Comparison of ENCODE assay signal across 11 cellular contexts in the genomic region with DNA sequence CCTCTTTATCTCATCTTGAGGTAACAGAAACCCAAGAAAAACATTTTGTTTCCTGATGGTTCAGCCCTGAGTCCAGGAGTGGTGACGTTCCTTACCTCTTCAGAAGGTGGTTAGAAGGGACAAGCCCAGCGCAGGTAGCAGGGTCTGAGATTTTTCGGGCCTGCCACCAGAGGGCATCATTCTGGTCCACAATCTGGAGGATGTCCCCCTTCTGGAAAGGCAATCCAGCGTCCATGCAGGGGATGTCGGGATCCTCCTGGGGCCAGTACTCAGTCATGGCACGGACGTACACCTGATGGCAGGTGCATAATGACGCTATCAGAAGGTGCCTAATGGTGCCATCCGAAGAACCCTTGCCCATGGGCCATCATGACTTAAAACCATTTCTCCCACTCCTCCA. TPM values are rescaled to one million over a fixed set of nuclear protein-coding genes. Genes with fewer than 3 reads are reported as not detected.
DNase-seq lines count a peak whose midpoint lies in the region; ATAC-seq and TF ChIP-seq lines count a peak whose summit lies in the region.
"Had no signal": no experiment of that assay in that cellular context is flagged by ENCODE, and none has a peak within 500 bp of the region (broad histone marks: within the 10 kb centered on the region; RNA-seq: fewer than 3 reads in every experiment).

No MANE protein-coding gene starts in this region.

- H3K36me3 ChIP-seq in mesendoderm (ENCODE audit: control insufficient read depth, insufficient read depth, low read length) (no peaks in the 10 kb centered on the region), left lung (no peaks in the 10 kb centered on the region)
- H3K36me3 ChIP-seq: neutrophil had no signal

- no peak overlapping the region for H2BK5ac ChIP-seq in mesendoderm (ENCODE audit: low read length)

- no peak overlapping the region for H3K4ac ChIP-seq in mesendoderm (ENCODE audit: low read depth, low read length)

- no peak overlapping the region for H3K56ac ChIP-seq in mesendoderm (ENCODE audit: low read length)

- DNase-seq in NOMO-1 treated with DMSO at 0.1 percent for 48 hours (lab: John Stamatoyannopoulos, UW; ENCODE audit: unreplicated experiment) (peak; percentile 2), NOMO-1 (lab: John Stamatoyannopoulos, UW; ENCODE audit: unreplicated experiment in 2 of 2) (no peak), HL-60 (ENCODE audit: low read depth in 1 of 2, low spot score in 1 of 2) (no peak), mesendoderm (peak; percentile 76), activated gamma-delta T cell (lab: John Stamatoyannopoulos, UW) (no peak), left lung (no peak)
- peak; percentile 3 for DNase-seq in activated naive CD8-positive, alpha-beta T cell treated with anti-CD3 and anti-CD28 coated beads for 36 hours
- no peak for DNase-seq in stimulated activated naive CD4-positive, alpha-beta T cell treated with Interleukin-2 at 50 U/mL for 16 hours (lab: John Stamatoyannopoulos, UW)

- H3K4me2 ChIP-seq in mesendoderm (ENCODE audit: low read length) = no peak overlapping the region

- no peaks in the 10 kb centered on the region for H3K9me3 ChIP-seq in left lung
- H3K9me3 ChIP-seq: neutrophil had no signal

- H3K27me3 ChIP-seq in HL-60 (ENCODE audit: insufficient read depth, poor library complexity, severe bottlenecking) (no peaks in the 10 kb centered on the region), mesendoderm (ENCODE audit: insufficient read depth, low read length, poor library complexity) (no peaks in the 10 kb centered on the region), left lung (no peaks in the 10 kb centered on the region)
- H3K27me3 ChIP-seq: neutrophil had no signal

- no peak for ATAC-seq in left lung

- H3K27me3 Mint-ChIP-seq in activated naive CD8-positive, alpha-beta T cell treated with anti-CD3 and anti-CD28 coated beads for 36 hours = peaks cover 4% of the 10 kb centered on the region

- H3K4me1 Mint-ChIP-seq in activated naive CD8-positive, alpha-beta T cell treated with anti-CD3 and anti-CD28 coated beads for 36 hours = no peaks in the 10 kb centered on the region

- no peaks in the 10 kb centered on the region for H3K4me1 ChIP-seq in mesendoderm (ENCODE audit: control insufficient read depth, low read depth, low read length)
- H3K4me1 ChIP-seq in left lung = no peaks in the 10 kb centered on the region

- H3K79me2 ChIP-seq in mesendoderm (ENCODE audit: control insufficient read depth, insufficient read depth, low read length) = no peaks in the 10 kb centered on the region

- no peak overlapping the region for H2AK5ac ChIP-seq in mesendoderm (ENCODE audit: low read length)

- H3K27ac Mint-ChIP-seq in activated naive CD8-positive, alpha-beta T cell treated with anti-CD3 and anti-CD28 coated beads for 36 hours = no peak overlapping the region
- H3K27ac Mint-ChIP-seq: dendritic cell treated with granulocyte-macrophage colony-stimulating factor and Interleukin-4, amounts not matched to agents 40 ng/mL and 50 ng/mL, for 4 days; T-helper 1 cell treated with Interleukin-12 subunit alpha and Interleukin-12 subunit beta and Interleukin-4 antibody, amounts not matched to agents 30 μg/mL and 1 μg/mL, for 36 hours had no signal

- no peak overlapping the region for H2BK15ac ChIP-seq in mesendoderm (replicated peaks; ENCODE audit: low read depth)

- no CpG with 5 or more reads among the region's 9 CpGs for WGBS in mesendoderm (ENCODE audit: extremely low coverage, insufficient coverage, low lambda C conversion rate)

- H3K27ac ChIP-seq in HL-60 (replicated peaks) = no peak overlapping the region
- H3K27ac ChIP-seq in mesendoderm (ENCODE audit: low read depth, low read length) = no peak overlapping the region
- H3K27ac ChIP-seq in left lung = no peak overlapping the region
- H3K27ac ChIP-seq: neutrophil had no signal

- H4K8ac ChIP-seq in mesendoderm (ENCODE audit: low read depth, low read length) = no peak overlapping the region

- no peak overlapping the region for H2BK120ac ChIP-seq in mesendoderm (ENCODE audit: low read depth, low read length)

- H3K4me3 Mint-ChIP-seq in activated naive CD8-positive, alpha-beta T cell treated with anti-CD3 and anti-CD28 coated beads for 36 hours = no peak overlapping the region
- H3K4me3 Mint-ChIP-seq: dendritic cell treated with granulocyte-macrophage colony-stimulating factor and Interleukin-4, amounts not matched to agents 40 ng/mL and 50 ng/mL, for 4 days; T-helper 1 cell treated with Interleukin-12 subunit alpha and Interleukin-12 subunit beta and Interleukin-4 antibody, amounts not matched to agents 30 μg/mL and 1 μg/mL, for 36 hours had no signal

- no peak overlapping the region for H3K23ac ChIP-seq in mesendoderm (ENCODE audit: low read length)

- no peak overlapping the region for H3K4me3 ChIP-seq in HL-60 (replicated peaks; ENCODE audit: insufficient read depth, low read length)
- no peak overlapping the region for H3K4me3 ChIP-seq in mesendoderm (ENCODE audit: low read length)
- no peak overlapping the region for H3K4me3 ChIP-seq in left lung

- intact Hi-C loops in left lung (cut with DNase I) = no loop called here

- H3K79me1 ChIP-seq in mesendoderm (ENCODE audit: low read length) = no peaks in the 10 kb centered on the region

- TF ChIP-seq CTCF in HL-60 (IDR thresholded peaks at IDR 0.05; ENCODE audit: insufficient read depth, low read length) = peak; percentile 26
- no peak for TF ChIP-seq CTCF in left lung (IDR thresholded peaks at IDR 0.05)

- H3K9ac ChIP-seq in mesendoderm (ENCODE audit: low read length) = no peak overlapping the region

- H3K9me3 Mint-ChIP-seq in activated naive CD8-positive, alpha-beta T cell treated with anti-CD3 and anti-CD28 coated beads for 36 hours = no peaks in the 10 kb centered on the region
- H3K9me3 Mint-ChIP-seq: dendritic cell treated with granulocyte-macrophage colony-stimulating factor and Interleukin-4, amounts not matched to agents 40 ng/mL and 50 ng/mL, for 4 days; T-helper 1 cell treated with Interleukin-12 subunit alpha and Interleukin-12 subunit beta and Interleukin-4 antibody, amounts not matched to agents 30 μg/mL and 1 μg/mL, for 36 hours had no signal

- no peak overlapping the region for H4K5ac ChIP-seq in mesendoderm (ENCODE audit: low read length)

- H3K18ac ChIP-seq in mesendoderm (ENCODE audit: low read length) = no peak overlapping the region

- no peaks in the 10 kb centered on the region for H3K36me3 Mint-ChIP-seq in activated naive CD8-positive, alpha-beta T cell treated with anti-CD3 and anti-CD28 coated beads for 36 hours

RNA-seq across cellular contexts. Expression of a gene that starts 17.7 kb away (rescaled TPM):
- total RNA-seq in activated naive CD8-positive, alpha-beta T cell treated with anti-CD3 and anti-CD28 coated beads for 36 hours = not detected
- polyA plus RNA-seq in mesendoderm (2013, experiment 1 of 2) = 0.15 TPM
- 0.17 TPM for polyA plus RNA-seq in mesendoderm (2013, experiment 2 of 2)
- not detected for total RNA-seq in left lung

RNA-seq across cellular contexts. Expression of a gene that starts 37.4 kb away (rescaled TPM):
- total RNA-seq in activated naive CD8-positive, alpha-beta T cell treated with anti-CD3 and anti-CD28 coated beads for 36 hours = 10 to 100 TPM; 18.5 to 20.4 TPM
- 49.1 TPM for polyA plus RNA-seq in mesendoderm (2013, experiment 1 of 2)
- polyA plus RNA-seq in mesendoderm (2013, experiment 2 of 2) = 47.1 TPM
- 10 to 100 TPM; 18.9 to 20.4 TPM for total RNA-seq in left lung

Comparison
In these comparisons a context has a peak if more than half of its experiments do, and no peak if none do; other contexts are left out.
1. DNase-seq: peak in NOMO-1 treated with DMSO at 0.1 percent for 48 hours (single experiment), activated naive CD8-positive, alpha-beta T cell treated with anti-CD3 and anti-CD28 coated beads for 36 hours (single experiment) and mesendoderm (single experiment); none in NOMO-1 (0 of 2), HL-60 (0 of 2), activated gamma-delta T cell (single experiment), left lung (0 of 2) and stimulated activated naive CD4-positive, alpha-beta T cell treated with Interleukin-2 at 50 U/mL for 16 hours (single experiment).